Comparison of ENCODE assay signal across 27 cellular contexts in genomic region chr5:73528248-73528647, GRCh38. TPM values are rescaled to one million over a fixed set of nuclear protein-coding genes. Genes with fewer than 3 reads are reported as not detected.
DNase-seq lines count a peak whose midpoint lies in the region; ATAC-seq, FAIRE-seq and TF ChIP-seq lines count a peak whose summit lies in the region.
"Had no signal": no experiment of that assay in that cellular context is flagged by ENCODE, and none has a peak within 500 bp of the region (broad histone marks: within the 10 kb centered on the region; RNA-seq: fewer than 3 reads in every experiment).

No MANE protein-coding gene starts in this region.

- peak; percentile 29 for DNase-seq in NOMO-1 treated with DMSO at 0.1 percent for 48 hours (lab: John Stamatoyannopoulos, UW; ENCODE audit: unreplicated experiment)
- DNase-seq in NOMO-1 treated with dmso at 0.1 percent for 144 hours (lab: John Stamatoyannopoulos, UW; ENCODE audit: unreplicated experiment): no peak
- peak; percentile 84 for DNase-seq in NCI-H526 (lab: John Stamatoyannopoulos, UW)
- DNase-seq in GM12878 (ENCODE audit: low read depth, low spot score): no peak
- no peak for DNase-seq in hippocampal formation (lab: John Stamatoyannopoulos, UW)
- no peak for DNase-seq in NCI-H146 (lab: John Stamatoyannopoulos, UW)
- no peak for DNase-seq in cardiac septum (ENCODE audit: low spot score)
- DNase-seq: activated CD4-positive, alpha-beta memory T cell treated with anti-CD3 and anti-CD28 coated beads for 36 hours; activated CD4-positive, CD25-positive, alpha-beta regulatory T cell treated with anti-CD3 and anti-CD28 coated beads, Interleukin-2, amount 50 U/mL, for 72 hours; activated CD8-positive, alpha-beta memory T cell treated with anti-CD3 and anti-CD28 coated beads, Interleukin-2, amount 50 U/mL, for 48 hours; anterior cingulate cortex; CD8-positive, alpha-beta memory T cell; effector memory CD4-positive, alpha-beta T cell; KBM-7; lower lobe of right lung; MM.1S; mucosa of descending colon; NCI-H187; NCI-H446; stimulated activated naive CD4-positive, alpha-beta T cell treated with Interleukin-2 at 50 U/mL for 16 hours; thyroid gland had no signal

- H3K4me3 ChIP-seq in GM12878: no peak overlapping the region
- H3K4me3 ChIP-seq: coronary artery, lower lobe of right lung, mucosa of descending colon, thyroid gland had no signal

- no peaks in the 10 kb centered on the region for H3K4me1 ChIP-seq in GM12878 (ENCODE audit: control insufficient read depth, insufficient read depth, low read length)

- no peak overlapping the region for H3K9ac ChIP-seq in GM12878 (ENCODE audit: control insufficient read depth, insufficient read depth, low read length)

- TF ChIP-seq RAD21 in GM12878 (IDR thresholded peaks at IDR 0.05; ENCODE audit: insufficient read depth, low read depth, low read length): no peak

- TF ChIP-seq EP300 in GM12878 (IDR thresholded peaks at IDR 0.05; ENCODE audit: borderline replicate concordance in 1 of 2, control insufficient read depth in 1 of 2, low read depth in 2 of 2, low read length in 2 of 2): peak in 1 of 2 experiments; percentile 37; a peak in 1 of 4 replicates

- H3K4me2 ChIP-seq in GM12878 (ENCODE audit: control insufficient read depth, insufficient read depth): no peak overlapping the region

- H3K27ac ChIP-seq in GM12878 (ENCODE audit: control insufficient read depth, insufficient read depth): no peak overlapping the region
- H3K27ac ChIP-seq: coronary artery, lower lobe of right lung, thyroid gland had no signal

- no peaks in the 10 kb centered on the region for H4K20me1 ChIP-seq in GM12878 (ENCODE audit: control insufficient read depth, insufficient read depth)

- RAD21 ChIA-PET in GM12878 (lab: Charles Lee; ENCODE audit: unreplicated experiment): interaction anchor here (0.7 kb wide), 1 partner anchor 14 kb away, joined by 3 read pairs; no protein-coding TSS in a partner anchor

- in situ Hi-C loops in GM12878 (cut with MboI): no loop called here

- no TSS peak for BruUV-seq in GM12878 (replicated peaks; lab: Mats Ljungman, UMichigan)

- 56% methylated on average over 3 of the region's 3 CpGs for WGBS in GM12878 (ENCODE audit: insufficient coverage, insufficient replicate concordance, low lambda C conversion rate, missing lambda C conversion rate)

- no peak for TF ChIP-seq POLR2A in GM12878 (IDR thresholded peaks at IDR 0.05; ENCODE audit: low read depth, low read length)

- POLR2A ChIA-PET in GM12878 (lab: Charles Lee): no interaction called here

- SMC1A ChIA-PET in GM12878 (lab: Charles Lee; ENCODE audit: uncharacterized antibody, unreplicated experiment): no interaction called here

- TF ChIP-seq CTCF in GM12878 (IDR thresholded peaks at IDR 0.05 in 2 of 3, conservative IDR thresholded peaks at IDR 0.05 in 1 of 3; ENCODE audit: control insufficient read depth in 2 of 3, extremely low read depth in 1 of 3, insufficient read depth in 1 of 3, low read depth in 3 of 3, low read length in 3 of 3): no peak

- CTCF ChIA-PET in GM12878 (lab: Yijun Ruan, JAX): interaction anchor here (4.1 kb wide), 1 partner anchor 8 kb away, joined by 28 read pairs; no protein-coding TSS in a partner anchor

- no peaks in the 10 kb centered on the region for H3K36me3 ChIP-seq in GM12878 (ENCODE audit: control insufficient read depth in 2 of 2, insufficient read depth in 2 of 2, low read length in 1 of 2)
- H3K36me3 ChIP-seq: lower lobe of right lung, thyroid gland had no signal

- H3K27me3 ChIP-seq in GM12878 (replicated peaks in 1 of 2; ENCODE audit: control insufficient read depth in 2 of 2, insufficient read depth in 2 of 2, low read length in 1 of 2): no peaks in the 10 kb centered on the region; a peak in 1 of 4 replicates
- H3K27me3 ChIP-seq: thyroid gland had no signal

- intact Hi-C loops in GM12878 (cut with micrococcal nuclease; ENCODE audit: unreplicated experiment) (no loop called here), cardiac septum (cut with DNase I) (no loop called here)

- no peak for FAIRE-seq in GM12878 (lab: Jason Lieb, UNC)
- FAIRE-seq: bronchial epithelial cell, G401.6, HTR-8/SVneo, TTC549 had no signal

- no peak overlapping the region for H2AFZ ChIP-seq in GM12878 (ENCODE audit: control insufficient read depth, low read depth, low read length)

- no peaks in the 10 kb centered on the region for H3K9me3 ChIP-seq in GM12878 (replicated peaks; ENCODE audit: control insufficient read depth, insufficient read depth, low read length)
- H3K9me3 ChIP-seq: lower lobe of right lung, mucosa of descending colon, thyroid gland had no signal

- ATAC-seq in GM12878: peak; percentile 86
- ATAC-seq: activated naive CD4-positive, alpha-beta T cell treated with anti-CD3 and anti-CD28 coated beads, Interleukin-2, amount 50 U/mL, for 72 hours; lower lobe of right lung; mucosa of descending colon had no signal

- H3K79me2 ChIP-seq in GM12878 (ENCODE audit: control insufficient read depth, insufficient read depth, low read length): no peaks in the 10 kb centered on the region

TF ChIP-seq in GM12878, 131 proteins besides CTCF, POLR2A, EP300 and RAD21:
- TF ChIP-seq SPI1 (IDR thresholded peaks at IDR 0.05; ENCODE audit: borderline replicate concordance, insufficient read depth, low read depth, low read length) (peak; percentile 78; the same call in 1 of the 2 replicates), IKZF2 (IDR thresholded peaks at IDR 0.05) (0 out of 4 replicates have a peak, but pooled peaks of 1 of the 2 experiments have one; percentile 17), ATF7 (IDR thresholded peaks at IDR 0.05; ENCODE audit: low read depth) (no peak), CREM (IDR thresholded peaks at IDR 0.05; ENCODE audit: low read depth) (no peak), MTA2 (IDR thresholded peaks at IDR 0.05; ENCODE audit: low read depth) (peak; percentile 22; the same call in 1 of the 2 replicates), NR2F1 (conservative IDR thresholded peaks at IDR 0.05) (no peak)

RNA-seq across cellular contexts. Expression of gene BTF3, which starts 30.0 kb away (rescaled TPM):
- 66.9 and 73.7 TPM in 2 replicates for total RNA-seq in GM12878 (2013; cell fraction: nucleolus; rRNA removed)
- 492 and 532 TPM in 2 replicates for total RNA-seq in GM12878 (2014; rRNA removed)
- 855 and 860 TPM in 2 replicates for total RNA-seq in GM12878 (2014; rRNA removed; fragmentation: Illumina TruSeq; extraction: Trizol)
- total RNA-seq in GM12878 (2021): 836 and 848 TPM in 2 replicates
- polyA plus RNA-seq in GM12878 (2011; ENCODE audit: low read depth): 1,276 TPM
- 807 and 1,223 TPM in 2 replicates for polyA plus RNA-seq in GM12878 (2011; rRNA removed)
- 414 and 476 TPM in 2 replicates for polyA plus RNA-seq in GM12878 (2011; cell fraction: cytosol; rRNA removed)
- 251 and 283 TPM in 2 replicates for polyA plus RNA-seq in GM12878 (2011; cell fraction: nucleus; rRNA removed)
- polyA plus RNA-seq in GM12878 (2012): 1,031 and 1,134 TPM in 2 replicates
- 1,650 and 1,701 TPM in 2 replicates for polyA plus RNA-seq in GM12878 (2014; fragmentation: Illumina TruSeq; extraction: Trizol)
- 1,000 to 10,000 TPM; 1,064 to 1,108 TPM for polyA plus RNA-seq in GM12878 (2014; fragmentation: Nextera tagmentation; extraction: Ambion mirVana)
- polyA plus RNA-seq in GM12878 (2014; rRNA removed): 830 and 886 TPM in 2 replicates
- 100 to 1,000 TPM; 922 to 993 TPM for polyA plus RNA-seq in GM12878 (2016; fragmentation: Nextera tagmentation; extraction: Ambion mirVana)
- polyA minus RNA-seq in GM12878 (2011; rRNA and poly(A)+ RNA removed): 342 and 537 TPM in 2 replicates
- 199 and 249 TPM in 2 replicates for polyA minus RNA-seq in GM12878 (2011; cell fraction: cytosol; rRNA and poly(A)+ RNA removed)
- polyA minus RNA-seq in GM12878 (2011; cell fraction: nucleus; rRNA and poly(A)+ RNA removed): 67.9 and 87.3 TPM in 2 replicates
- total RNA-seq in cardiac septum: 325 TPM

RNA-seq across cellular contexts. Expression of gene ANKRA2, which starts 37.2 kb away (rescaled TPM):
- total RNA-seq in GM12878 (2013; cell fraction: nucleolus; rRNA removed): 89.7 and 110 TPM in 2 replicates
- 23.7 and 28.4 TPM in 2 replicates for total RNA-seq in GM12878 (2014; rRNA removed)
- 17.3 and 18.2 TPM in 2 replicates for total RNA-seq in GM12878 (2014; rRNA removed; fragmentation: Illumina TruSeq; extraction: Trizol)
- total RNA-seq in GM12878 (2021): 12.8 and 13.3 TPM in 2 replicates
- polyA plus RNA-seq in GM12878 (2011; ENCODE audit: low read depth): 8.2 TPM
- 47.1 and 77.2 TPM in 2 replicates for polyA plus RNA-seq in GM12878 (2011; rRNA removed)
- polyA plus RNA-seq in GM12878 (2011; cell fraction: cytosol; rRNA removed): 11.7 and 11.8 TPM in 2 replicates
- polyA plus RNA-seq in GM12878 (2011; cell fraction: nucleus; rRNA removed): 57.5 and 76.8 TPM in 2 replicates
- 15.3 and 24.4 TPM in 2 replicates for polyA plus RNA-seq in GM12878 (2012)
- 12.3 and 15.1 TPM in 2 replicates for polyA plus RNA-seq in GM12878 (2014; fragmentation: Illumina TruSeq; extraction: Trizol)
- 10 to 100 TPM; 19.4 to 31.3 TPM for polyA plus RNA-seq in GM12878 (2014; fragmentation: Nextera tagmentation; extraction: Ambion mirVana)
- 15.1 and 20.2 TPM in 2 replicates for polyA plus RNA-seq in GM12878 (2014; rRNA removed)
- 10 to 100 TPM; 30.2 to 32.6 TPM for polyA plus RNA-seq in GM12878 (2016; fragmentation: Nextera tagmentation; extraction: Ambion mirVana)
- 9.8 and 15.6 TPM in 2 replicates for polyA minus RNA-seq in GM12878 (2011; rRNA and poly(A)+ RNA removed)
- 3.5 and 11.3 TPM in 2 replicates for polyA minus RNA-seq in GM12878 (2011; cell fraction: cytosol; rRNA and poly(A)+ RNA removed)
- polyA minus RNA-seq in GM12878 (2011; cell fraction: nucleus; rRNA and poly(A)+ RNA removed): 27.6 and 31.1 TPM in 2 replicates
- 9.6 TPM for total RNA-seq in cardiac septum

RNA-seq across cellular contexts. Expression of gene UTP15, which starts 37.3 kb away (rescaled TPM):
- total RNA-seq in GM12878 (2013; cell fraction: nucleolus; rRNA removed): 128 and 152 TPM in 2 replicates
- total RNA-seq in GM12878 (2014; rRNA removed) (27.7 and 35.5 TPM in 2 replicates), GM12878 (2014; rRNA removed; fragmentation: Illumina TruSeq; extraction: Trizol) (33.6 and 39.4 TPM in 2 replicates), GM12878 (2021) (32.2 and 36.7 TPM in 2 replicates), cardiac septum (11.6 TPM)
- polyA plus RNA-seq in GM12878 (2011; ENCODE audit: low read depth): 6.1 TPM
- polyA plus RNA-seq in GM12878 (2011; rRNA removed) (29.7 and 41.4 TPM in 2 replicates), GM12878 (2014; fragmentation: Illumina TruSeq; extraction: Trizol) (30.7 and 37.6 TPM in 2 replicates), GM12878 (2014; fragmentation: Nextera tagmentation; extraction: Ambion mirVana) (10 to 100 TPM; 22.5 to 24.9 TPM), GM12878 (2014; rRNA removed) (21.3 and 29.5 TPM in 2 replicates), GM12878 (2016; fragmentation: Nextera tagmentation; extraction: Ambion mirVana) (10 to 100 TPM; 28.9 to 33.8 TPM)
- polyA plus RNA-seq in GM12878 (2011; cell fraction: cytosol; rRNA removed): 16.4 and 17.3 TPM in 2 replicates
- 49.5 and 59.6 TPM in 2 replicates for polyA plus RNA-seq in GM12878 (2011; cell fraction: nucleus; rRNA removed)
- polyA plus RNA-seq in GM12878 (2012): 11.6 and 15.5 TPM in 2 replicates
- polyA minus RNA-seq in GM12878 (2011; rRNA and poly(A)+ RNA removed): 39.0 and 45.1 TPM in 2 replicates
- 9.9 and 11.7 TPM in 2 replicates for polyA minus RNA-seq in GM12878 (2011; cell fraction: cytosol; rRNA and poly(A)+ RNA removed)
- polyA minus RNA-seq in GM12878 (2011; cell fraction: nucleus; rRNA and poly(A)+ RNA removed): 64.8 and 81.9 TPM in 2 replicates

Comparison
In these comparisons a context has a peak if more than half of its experiments do, and no peak if none do; other contexts are left out.
1. DNase-seq: peak in NOMO-1 treated with DMSO at 0.1 percent for 48 hours (single experiment) and NCI-H526 (2 of 2); none in NOMO-1 treated with dmso at 0.1 percent for 144 hours (single experiment), GM12878 (single experiment), hippocampal formation (0 of 2), NCI-H146 (single experiment) and cardiac septum (single experiment).